19 cellular contexts compared by ENCODE assay signal in genomic region chr7:22653981-22654380, GRCh38.
DNase-seq lines count a peak whose midpoint lies in the region; ATAC-seq and TF ChIP-seq lines count a peak whose summit lies in the region.
"Had no signal": no experiment of that assay in that cellular context is flagged by ENCODE, and none has a peak within 500 bp of the region (broad histone marks: within the 10 kb centered on the region; RNA-seq: fewer than 3 reads in every experiment).

No MANE protein-coding gene starts in this region.

- peak overlapping the region; percentile 57 for H3K14ac ChIP-seq in IMR-90 (replicated peaks; ENCODE audit: low read depth, low read length)

- H3K9me3 Mint-ChIP-seq in WTC11 (peaks cover 23% of the 10 kb centered on the region), neural progenitor cell (peaks cover 3% of the 10 kb centered on the region), T-cell (no peaks in the 10 kb centered on the region)

- H3K27ac Mint-ChIP-seq in WTC11 (0 out of 2 replicates have a peak overlapping the region, but pooled peaks have one; percentile 10), neural progenitor cell (peak overlapping the region; percentile 72), T-cell (no peak overlapping the region)
- H3K27ac Mint-ChIP-seq: activated naive CD4-positive, alpha-beta T cell treated with anti-CD3 and anti-CD28 coated beads, Interleukin-2, amount 10 ng/mL, durations not matched to agents 7 days and 5 days; CD8-positive, alpha-beta memory T cell; stimulated activated naive B cell treated with anti-CD40 and anti-IgM and Interleukin-4, amounts not matched to agents 10 μg/mL and 1 μg/mL and 100 μg/mL, for 72 hours had no signal

- H3K27ac ChIP-seq in IMR-90 (ENCODE audit: insufficient read depth, low read length) (no peak overlapping the region), neural progenitor cell (no peak overlapping the region)
- H3K27ac ChIP-seq: GM23248, thoracic aorta had no signal

- H3K4me1 Mint-ChIP-seq in WTC11 (peaks cover 28% of the 10 kb centered on the region), neural progenitor cell (peaks cover 8% of the 10 kb centered on the region), T-cell (peaks cover 0 to 6% (median 0%) of the 10 kb centered on the region in 3 donors)
- H3K4me1 Mint-ChIP-seq: CD8-positive, alpha-beta memory T cell had no signal

- H2BK5ac ChIP-seq in IMR-90 (ENCODE audit: low read depth, low read length, poor library complexity, severe bottlenecking) = peak overlapping the region; percentile 64

- no peak for DNase-seq in IMR-90
- DNase-seq in NCI-H2029 (lab: John Stamatoyannopoulos, UW) = peak; percentile 25
- no peak for DNase-seq in WTC11 (ENCODE audit: low spot score)
- DNase-seq in neural progenitor cell (ENCODE audit: low spot score) = no peak
- DNase-seq in T-cell = no peak
- DNase-seq: activated naive CD4-positive, alpha-beta T cell treated with anti-CD3 and anti-CD28 coated beads, Interleukin-2, amount 10 ng/mL, durations not matched to agents 7 days and 5 days; activated T-cell treated with anti-CD3 and anti-CD28 coated beads, Interleukin-2, amount 50 U/mL, for 48 hours; aorta; CD8-positive, alpha-beta memory T cell; EL; GM23248; hippocampal formation; NCI-H1048; NCI-H524 treated with DMSO at 0.1 percent for 48 hours; stimulated activated naive B cell treated with anti-CD40 and anti-IgM and Interleukin-4, amounts not matched to agents 10 μg/mL and 1 μg/mL and 100 μg/mL, for 72 hours had no signal

- H3K4me1 ChIP-seq in IMR-90 (ENCODE audit: control insufficient read depth, insufficient read depth, low read length) = peaks cover 8% of the 10 kb centered on the region; the same call in 1 of the 2 replicates
- H3K4me1 ChIP-seq in neural progenitor cell = peaks cover 6% of the 10 kb centered on the region

- no peaks in the 10 kb centered on the region for H3K9me3 ChIP-seq in IMR-90 (ENCODE audit: control insufficient read depth, insufficient read depth, low read length)
- H3K9me3 ChIP-seq in neural progenitor cell (ENCODE audit: low read depth) = no peaks in the 10 kb centered on the region
- H3K9me3 ChIP-seq: thoracic aorta had no signal

- in situ Hi-C loops in IMR-90 (cut with MboI; ENCODE audit: low sequenced_read_pairs) = no loop called here

- no peak overlapping the region; the same call in 1 of the 2 replicates for H4K5ac ChIP-seq in IMR-90 (ENCODE audit: low read depth, low read length)

- POLR2A ChIA-PET in IMR-90 (lab: Charles Lee; ENCODE audit: unreplicated experiment) (no interaction called here), WTC11 (lab: Charles Lee) (no interaction called here), T-cell (lab: Charles Lee) (no interaction called here)

- H3K27me3 ChIP-seq in IMR-90 (ENCODE audit: control insufficient read depth, insufficient read depth, low read length) = no peaks in the 10 kb centered on the region
- H3K27me3 ChIP-seq in neural progenitor cell = no peaks in the 10 kb centered on the region

- CTCF ChIA-PET in IMR-90 (lab: Yijun Ruan, JAX) (interaction anchor here (0.6 kb wide), 1 partner anchor 73 kb away, joined by 3 read pairs; the partner anchor contains the start of gene IL6), WTC11 (lab: Charles Lee) (interaction anchor here (1.0 kb wide), 1 partner anchor 71 kb away, joined by 4 read pairs; no protein-coding TSS in a partner anchor), T-cell (lab: Charles Lee) (interaction anchor here in 1 of 2 donors (0.5 to 1.1 kb wide), 3 partner anchors 38 to 1301 kb away, joined by 3 to 8 read pairs (median 3); partner anchors contain the start of gene IL6)

- no peak overlapping the region for H2AK9ac ChIP-seq in IMR-90 (replicated peaks; ENCODE audit: low read depth, low read length, poor library complexity)

- no peaks in the 10 kb centered on the region; a peak in 1 of 4 replicates for H3K79me1 ChIP-seq in IMR-90 (ENCODE audit: low read depth in 1 of 2, low read length in 2 of 2)

- H3K79me2 ChIP-seq in neural progenitor cell (ENCODE audit: low read depth) = no peaks in the 10 kb centered on the region

- BruUV-seq in IMR-90 (replicated peaks; lab: Mats Ljungman, UMichigan) = no TSS peak

- peak overlapping the region; percentile 45 for H2BK20ac ChIP-seq in IMR-90 (ENCODE audit: low read depth, low read length)

- H3F3A ChIP-seq in neural progenitor cell (ENCODE audit: low read depth) = no peaks in the 10 kb centered on the region

- ATAC-seq in IMR-90 (ENCODE audit: low read depth) = no peak
- ATAC-seq in WTC11 = no peak
- no peak for ATAC-seq in T-cell (replicated peaks in 1 of 4)
- no peak for ATAC-seq in GM21825 (IDR thresholded peaks at IDR 0.05; ENCODE audit: unreplicated experiment)
- ATAC-seq in GM18502 (IDR thresholded peaks at IDR 0.05; ENCODE audit: poor library complexity, unreplicated experiment) = no peak
- ATAC-seq: stimulated activated naive B cell treated with anti-CD40 and anti-IgM and Interleukin-4, amounts not matched to agents 10 μg/mL and 1 μg/mL and 100 μg/mL, for 72 hours had no signal

- H2AFZ ChIP-seq in IMR-90 (replicated peaks; ENCODE audit: low read length, poor library complexity) (no peak overlapping the region), neural progenitor cell (replicated peaks) (peak overlapping the region; percentile 42)
- H2AFZ ChIP-seq: GM23248 had no signal

- H3K23ac ChIP-seq in IMR-90 (ENCODE audit: low read depth, low read length) = no peak overlapping the region; the same call in 1 of the 2 replicates

- peaks cover 7% of the 10 kb centered on the region; the same call in 1 of the 2 replicates for H3K9me1 ChIP-seq in IMR-90 (ENCODE audit: insufficient read depth, low read length)

- dilution Hi-C loops in IMR-90 (cut with HindIII; ENCODE audit: low sequenced_read_pairs, unreplicated experiment) = no loop called here

- H3K27me3 Mint-ChIP-seq in WTC11 (ENCODE audit: low read depth) (no peaks in the 10 kb centered on the region; the same call in 1 of the 2 replicates), neural progenitor cell (ENCODE audit: insufficient read depth, low read depth) (peaks cover 3% of the 10 kb centered on the region), T-cell (peaks cover 2 to 3% of the 10 kb centered on the region in 2 donors)
- H3K27me3 Mint-ChIP-seq: stimulated activated naive B cell treated with anti-CD40 and anti-IgM and Interleukin-4, amounts not matched to agents 10 μg/mL and 1 μg/mL and 100 μg/mL, for 72 hours had no signal

- H3K36me3 ChIP-seq in IMR-90 (ENCODE audit: control insufficient read depth, insufficient read depth, low read length) (no peaks in the 10 kb centered on the region), neural progenitor cell (no peaks in the 10 kb centered on the region)
- H3K36me3 ChIP-seq: thoracic aorta had no signal

- no peak for TF ChIP-seq POLR2A in IMR-90 (IDR thresholded peaks at IDR 0.05; ENCODE audit: low read depth, low read length)

- H3K36me3 Mint-ChIP-seq in WTC11 (peaks cover 4% of the 10 kb centered on the region), neural progenitor cell (no peaks in the 10 kb centered on the region), T-cell (no peaks in the 10 kb centered on the region)

- H2BK15ac ChIP-seq in IMR-90 (ENCODE audit: low read depth, low read length) = peak overlapping the region; percentile 45; the same call in 2 of the 3 replicates

- H3K4me3 ChIP-seq in IMR-90 (ENCODE audit: insufficient read depth, low read depth, low read length) (no peak overlapping the region), neural progenitor cell (no peak overlapping the region)
- H3K4me3 ChIP-seq: GM23248, lung, thoracic aorta had no signal

- H2AK5ac ChIP-seq in IMR-90 (ENCODE audit: low read depth, low read length) = no peak overlapping the region; the same call in 1 of the 2 replicates

- peak overlapping the region; percentile 28; the same call in 1 of the 2 replicates for H4K91ac ChIP-seq in IMR-90 (ENCODE audit: insufficient read depth, low read depth, low read length)

- H4K20me1 ChIP-seq in IMR-90 (ENCODE audit: insufficient read depth, low read length) (no peaks in the 10 kb centered on the region), neural progenitor cell (ENCODE audit: low read depth) (no peaks in the 10 kb centered on the region)

- H3K56ac ChIP-seq in IMR-90 (ENCODE audit: extremely low read depth, insufficient read depth, low read length) = no peak overlapping the region

- peak overlapping the region; percentile 4 to 67; a peak in 2 of 4 replicates for H4K8ac ChIP-seq in IMR-90 (ENCODE audit: low read depth in 2 of 2, low read length in 2 of 2)

- H3K9ac ChIP-seq in IMR-90 (ENCODE audit: low read depth, low read length) = no peak overlapping the region
- H3K9ac ChIP-seq in neural progenitor cell = no peak overlapping the region
- H3K9ac ChIP-seq: GM23248 had no signal

- no peak overlapping the region for H3K4me2 ChIP-seq in IMR-90 (ENCODE audit: low read depth, low read length)
- no peak overlapping the region for H3K4me2 ChIP-seq in neural progenitor cell

- intact Hi-C loops in IMR-90 (cut with micrococcal nuclease) = no loop called here

- H3K4me3 Mint-ChIP-seq in WTC11 (no peak overlapping the region), neural progenitor cell (no peak overlapping the region), T-cell (no peak overlapping the region)
- H3K4me3 Mint-ChIP-seq: activated naive CD4-positive, alpha-beta T cell treated with anti-CD3 and anti-CD28 coated beads, Interleukin-2, amount 10 ng/mL, durations not matched to agents 7 days and 5 days; CD8-positive, alpha-beta memory T cell; stimulated activated naive B cell treated with anti-CD40 and anti-IgM and Interleukin-4, amounts not matched to agents 10 μg/mL and 1 μg/mL and 100 μg/mL, for 72 hours had no signal

- TF ChIP-seq RAD21 in IMR-90 (IDR thresholded peaks at IDR 0.05; ENCODE audit: low read length) = no peak

- H3K18ac ChIP-seq in IMR-90 (ENCODE audit: low read depth, low read length) = peak overlapping the region; percentile 1; the same call in 1 of the 2 replicates

- H2BK120ac ChIP-seq in IMR-90 (ENCODE audit: low read depth, low read length) = peak overlapping the region; percentile 83

- peak overlapping the region; percentile 55; the same call in 1 of the 2 replicates for H3K4ac ChIP-seq in IMR-90 (ENCODE audit: low read depth, low read length)

- TF ChIP-seq CTCF in IMR-90 (conservative IDR thresholded peaks at IDR 0.05; ENCODE audit: low read depth, low read length) (no peak), WTC11 (IDR thresholded peaks at IDR 0.05) (no peak), neural progenitor cell (IDR thresholded peaks at IDR 0.05) (no peak)

TF ChIP-seq in IMR-90, 13 proteins besides CTCF, POLR2A, EP300 and RAD21 (continues in another document):
- TF ChIP-seq BHLHE40 (IDR thresholded peaks at IDR 0.05; ENCODE audit: low read depth, low read length) = no peak
- TF ChIP-seq MAFK (IDR thresholded peaks at IDR 0.05; ENCODE audit: low read depth, low read length) = no peak
- no peak for TF ChIP-seq MAZ (IDR thresholded peaks at IDR 0.05; ENCODE audit: borderline replicate concordance, low read depth, low read length)
- TF ChIP-seq RFX5 (IDR thresholded peaks at IDR 0.05; ENCODE audit: low read depth, low read length) = no peak

TF ChIP-seq in WTC11, 78 proteins besides CTCF, POLR2A, EP300 and RAD21 (continues in another document):
- no peak for TF ChIP-seq FOXK1 (CRISPR knock-in tag; IDR thresholded peaks at IDR 0.05)

Comparison
In these comparisons a context has a peak if more than half of its experiments do, and no peak if none do; other contexts are left out.
1. H3K27ac Mint-ChIP-seq: peak in WTC11 (single experiment) and neural progenitor cell (single experiment); none in T-cell (0 of 2).